In the genomic region with DNA sequence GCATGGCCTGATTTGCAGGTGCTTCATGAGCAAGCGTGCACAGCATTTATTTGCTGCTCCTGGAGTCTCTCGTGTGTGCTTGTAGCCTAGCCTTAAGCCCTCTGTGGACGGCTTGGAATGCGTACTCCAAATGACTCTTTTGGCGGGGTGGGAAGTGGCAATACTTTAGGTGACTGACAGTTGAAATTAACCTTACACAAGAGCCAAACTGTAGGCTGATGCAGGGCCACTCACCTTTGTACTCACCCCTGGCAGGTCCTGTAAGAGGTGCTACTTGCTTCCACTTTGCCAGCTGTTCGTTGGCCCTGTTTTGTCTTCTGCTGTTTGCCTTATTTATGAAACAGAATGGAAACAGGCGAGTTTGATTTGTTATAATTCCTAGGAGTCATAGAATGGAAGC, we compare ENCODE assay signal across 1 cellular context.
TF ChIP-seq lines count a peak whose summit lies in the region.

No MANE protein-coding gene starts in this region.

TF ChIP-seq in liver, 16 proteins besides CTCF, POLR2A, EP300 and RAD21 (continued from another document):
- TF ChIP-seq, protein P1, sequence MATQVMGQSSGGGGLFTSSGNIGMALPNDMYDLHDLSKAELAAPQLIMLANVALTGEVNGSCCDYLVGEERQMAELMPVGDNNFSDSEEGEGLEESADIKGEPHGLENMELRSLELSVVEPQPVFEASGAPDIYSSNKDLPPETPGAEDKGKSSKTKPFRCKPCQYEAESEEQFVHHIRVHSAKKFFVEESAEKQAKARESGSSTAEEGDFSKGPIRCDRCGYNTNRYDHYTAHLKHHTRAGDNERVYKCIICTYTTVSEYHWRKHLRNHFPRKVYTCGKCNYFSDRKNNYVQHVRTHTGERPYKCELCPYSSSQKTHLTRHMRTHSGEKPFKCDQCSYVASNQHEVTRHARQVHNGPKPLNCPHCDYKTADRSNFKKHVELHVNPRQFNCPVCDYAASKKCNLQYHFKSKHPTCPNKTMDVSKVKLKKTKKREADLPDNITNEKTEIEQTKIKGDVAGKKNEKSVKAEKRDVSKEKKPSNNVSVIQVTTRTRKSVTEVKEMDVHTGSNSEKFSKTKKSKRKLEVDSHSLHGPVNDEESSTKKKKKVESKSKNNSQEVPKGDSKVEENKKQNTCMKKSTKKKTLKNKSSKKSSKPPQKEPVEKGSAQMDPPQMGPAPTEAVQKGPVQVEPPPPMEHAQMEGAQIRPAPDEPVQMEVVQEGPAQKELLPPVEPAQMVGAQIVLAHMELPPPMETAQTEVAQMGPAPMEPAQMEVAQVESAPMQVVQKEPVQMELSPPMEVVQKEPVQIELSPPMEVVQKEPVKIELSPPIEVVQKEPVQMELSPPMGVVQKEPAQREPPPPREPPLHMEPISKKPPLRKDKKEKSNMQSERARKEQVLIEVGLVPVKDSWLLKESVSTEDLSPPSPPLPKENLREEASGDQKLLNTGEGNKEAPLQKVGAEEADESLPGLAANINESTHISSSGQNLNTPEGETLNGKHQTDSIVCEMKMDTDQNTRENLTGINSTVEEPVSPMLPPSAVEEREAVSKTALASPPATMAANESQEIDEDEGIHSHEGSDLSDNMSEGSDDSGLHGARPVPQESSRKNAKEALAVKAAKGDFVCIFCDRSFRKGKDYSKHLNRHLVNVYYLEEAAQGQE (IDR thresholded peaks at IDR 0.05), result peak; percentile 55
- TF ChIP-seq JUND (IDR thresholded peaks at IDR 0.05) (peak; percentile 41 to 63), YY1 (IDR thresholded peaks at IDR 0.05) (peak; percentile 24)
